ENCODE assay signal across 1 cellular context in genomic region chr2:101003278-101003775, GRCh38.
A peak's percentile ranks its signal among the peaks of the same experiment; 100 is the strongest.
TF ChIP-seq lines count a peak whose summit lies in the region.

No MANE protein-coding gene starts in this region.

TF ChIP-seq in HepG2, 621 proteins besides CTCF, POLR2A, EP300 and RAD21 (continued from another document and continues in another):
- TF ChIP-seq PRDM15 (CRISPR knock-in tag; IDR thresholded peaks at IDR 0.05) = no peak
- no peak for TF ChIP-seq NR2F6 (IDR thresholded peaks at IDR 0.05)
- TF ChIP-seq NR2F6 (CRISPR knock-in tag; IDR thresholded peaks at IDR 0.05) = no peak
- no peak for TF ChIP-seq GMEB1 (CRISPR knock-in tag; IDR thresholded peaks at IDR 0.05; ENCODE audit: borderline replicate concordance)
- no peak for TF ChIP-seq NFE2L2 (IDR thresholded peaks at IDR 0.05; ENCODE audit: low read length)
- no peak for TF ChIP-seq ZNF468 (CRISPR knock-in tag; IDR thresholded peaks at IDR 0.05)
- peak; percentile 74 for TF ChIP-seq ZNF441 (CRISPR knock-in tag; IDR thresholded peaks at IDR 0.05; ENCODE audit: borderline replicate concordance)
- TF ChIP-seq SP4 (CRISPR knock-in tag; IDR thresholded peaks at IDR 0.05) = no peak
- no peak for TF ChIP-seq HNRNPH1 (optimal IDR thresholded peaks at IDR 0.05; ENCODE audit: low read depth, low read length)
- TF ChIP-seq THAP11 (CRISPR knock-in tag; IDR thresholded peaks at IDR 0.05) = no peak
- no peak for TF ChIP-seq RXRA (CRISPR knock-in tag; IDR thresholded peaks at IDR 0.05)
- 0 out of 2 replicates have a peak, but pooled peaks have one; percentile 37 for TF ChIP-seq ZBTB26 (CRISPR knock-in tag; IDR thresholded peaks at IDR 0.05; ENCODE audit: borderline replicate concordance)
- TF ChIP-seq NFKBIZ (CRISPR knock-in tag; IDR thresholded peaks at IDR 0.05) = no peak
- TF ChIP-seq TAF1 (CRISPR knock-in tag; IDR thresholded peaks at IDR 0.05) = no peak
- no peak for TF ChIP-seq ZNF792 (CRISPR knock-in tag; IDR thresholded peaks at IDR 0.05)
- no peak for TF ChIP-seq ZNF839 (CRISPR knock-in tag; IDR thresholded peaks at IDR 0.05; ENCODE audit: borderline replicate concordance)
- no peak for TF ChIP-seq NR2C2 (CRISPR knock-in tag; IDR thresholded peaks at IDR 0.05; ENCODE audit: borderline replicate concordance)
- no peak for TF ChIP-seq THAP9 (CRISPR knock-in tag; IDR thresholded peaks at IDR 0.05; ENCODE audit: borderline replicate concordance)
- TF ChIP-seq DRAP1 (CRISPR knock-in tag; IDR thresholded peaks at IDR 0.05) = no peak
- TF ChIP-seq ONECUT2 (CRISPR knock-in tag; IDR thresholded peaks at IDR 0.05) = no peak
- TF ChIP-seq FOXK1 (CRISPR knock-in tag; IDR thresholded peaks at IDR 0.05; ENCODE audit: borderline replicate concordance, low read depth) = 0 out of 2 replicates have a peak, but pooled peaks have one; percentile 37
- no peak for TF ChIP-seq MTF2 (CRISPR knock-in tag; IDR thresholded peaks at IDR 0.05; ENCODE audit: borderline replicate concordance)
- TF ChIP-seq REXO4 (CRISPR knock-in tag; IDR thresholded peaks at IDR 0.05; ENCODE audit: borderline replicate concordance) = no peak
- no peak for TF ChIP-seq TMF1 (CRISPR knock-in tag; IDR thresholded peaks at IDR 0.05; ENCODE audit: low read depth)
- no peak for TF ChIP-seq FOXA1 (IDR thresholded peaks at IDR 0.05)
- no peak for TF ChIP-seq FOXA1 (CRISPR knock-in tag; IDR thresholded peaks at IDR 0.05)
- TF ChIP-seq STAG1 (CRISPR knock-in tag; IDR thresholded peaks at IDR 0.05) = 0 out of 2 replicates have a peak, but pooled peaks have one; percentile 2
- no peak for TF ChIP-seq ZNF761 (CRISPR knock-in tag; conservative IDR thresholded peaks at IDR 0.05)
- TF ChIP-seq KIAA2018 (CRISPR knock-in tag; IDR thresholded peaks at IDR 0.05; ENCODE audit: borderline replicate concordance) = no peak
- no peak; the same call in 1 of the 2 replicates for TF ChIP-seq ZMYM4 (CRISPR knock-in tag; IDR thresholded peaks at IDR 0.05)
- TF ChIP-seq ZNF10 (CRISPR knock-in tag; IDR thresholded peaks at IDR 0.05; ENCODE audit: borderline replicate concordance, low read depth) = no peak
- TF ChIP-seq TFDP2 (CRISPR knock-in tag; IDR thresholded peaks at IDR 0.05) = no peak
- TF ChIP-seq HOXA3 (CRISPR knock-in tag; IDR thresholded peaks at IDR 0.05) = no peak
- TF ChIP-seq ADNP (CRISPR knock-in tag; IDR thresholded peaks at IDR 0.05) = no peak
- no peak for TF ChIP-seq CBX5 (CRISPR knock-in tag; IDR thresholded peaks at IDR 0.05; ENCODE audit: borderline replicate concordance)
- TF ChIP-seq AFF4 (CRISPR knock-in tag; IDR thresholded peaks at IDR 0.05) = 0 out of 2 replicates have a peak, but pooled peaks have one; percentile 30
- no peak for TF ChIP-seq ZNF75D (CRISPR knock-in tag; IDR thresholded peaks at IDR 0.05; ENCODE audit: borderline replicate concordance)
- TF ChIP-seq CAMTA2 (CRISPR knock-in tag; IDR thresholded peaks at IDR 0.05; ENCODE audit: borderline replicate concordance) = no peak
